In genomic region chr7:66682350-66683093, GRCh38 we compare ENCODE assay signal across 7 cellular contexts. TPM values are rescaled to one million over a fixed set of nuclear protein-coding genes. Genes with fewer than 3 reads are reported as not detected.
DNase-seq lines count a peak whose midpoint lies in the region; ATAC-seq, FAIRE-seq and TF ChIP-seq lines count a peak whose summit lies in the region.

No MANE protein-coding gene starts in this region.

- H3K4me3 ChIP-seq in bronchial epithelial cell (ENCODE audit: low read depth, low read length) = peak overlapping the region; percentile 97
- H3K4me3 ChIP-seq in right lobe of liver = peak overlapping the region; percentile 91 to 94 (median 92)
- H3K4me3 ChIP-seq in thyroid gland (replicated peaks in 1 of 3) = peak overlapping the region; percentile 21 to 99 (median 88)

- peak; percentile 41 for DNase-seq in GM12891 (ENCODE audit: insufficient read length, low spot score)
- peak; percentile 55 for DNase-seq in M059J (ENCODE audit: low read depth)
- DNase-seq in bronchial epithelial cell (ENCODE audit: low read depth) = peak; percentile 33
- DNase-seq in right lobe of liver = peak in 2 of 3 donors; percentile 40 to 50
- peak; percentile 13 to 25 for DNase-seq in thyroid gland
- DNase-seq in NCI-H1436 (lab: John Stamatoyannopoulos, UW) = no peak

- ATAC-seq in GM21786 (IDR thresholded peaks at IDR 0.05; ENCODE audit: unreplicated experiment) (peak; percentile 22), right lobe of liver (peak; percentile 4 to 49 (median 44))

- H3K27ac ChIP-seq in right lobe of liver (peak overlapping the region; percentile 94 to 96 (median 94)), thyroid gland (peak overlapping the region; percentile 96 to 99 (median 98))

- no peak for FAIRE-seq in GM12891 (lab: Jason Lieb, UNC)
- no peak for FAIRE-seq in bronchial epithelial cell (lab: Jason Lieb, UNC)

- no peaks in the 10 kb centered on the region for H3K27me3 ChIP-seq in bronchial epithelial cell (ENCODE audit: control insufficient read depth, insufficient read depth, low read length)
- H3K27me3 ChIP-seq in right lobe of liver = no peaks in the 10 kb centered on the region
- no peaks in the 10 kb centered on the region for H3K27me3 ChIP-seq in thyroid gland

- WGBS in right lobe of liver (ENCODE audit: insufficient coverage, low coverage, low lambda C conversion rate, missing lambda C conversion rate) = 2% methylated on average over 26 of the region's 66 CpGs
- 6 to 7% methylated on average over 27 to 33 of the region's 66 CpGs for WGBS in thyroid gland, 2 donors

- H3K9me3 ChIP-seq in right lobe of liver (no peaks in the 10 kb centered on the region), thyroid gland (no peaks in the 10 kb centered on the region)

- TF ChIP-seq POLR2A in GM12891 (IDR thresholded peaks at IDR 0.05; ENCODE audit: low read depth, low read length) = no peak
- no peak for TF ChIP-seq POLR2A in right lobe of liver (IDR thresholded peaks at IDR 0.05)
- TF ChIP-seq POLR2A in thyroid gland (IDR thresholded peaks at IDR 0.05) = no peak

- intact Hi-C loops in right lobe of liver (cut with DNase I) = no loop called here
- intact Hi-C loops in thyroid gland (cut with DNase I) = loop anchor here (10.0 kb wide), 1 partner anchor 52 kb away; no protein-coding TSS in a partner anchor

- TF ChIP-seq CTCF in bronchial epithelial cell (IDR thresholded peaks at IDR 0.05; ENCODE audit: insufficient read depth, low read length, severe bottlenecking) (no peak), right lobe of liver (IDR thresholded peaks at IDR 0.05) (no peak), thyroid gland (IDR thresholded peaks at IDR 0.05) (no peak)

- H3K4me1 ChIP-seq in right lobe of liver = peaks cover 0 to 14% (median 0%) of the 10 kb centered on the region in 4 donors
- H3K4me1 ChIP-seq in thyroid gland = peaks cover 6 to 18% of the 10 kb centered on the region in 2 donors

- H3K36me3 ChIP-seq in bronchial epithelial cell (ENCODE audit: control insufficient read depth, insufficient read depth, low read length) (no peaks in the 10 kb centered on the region), right lobe of liver (no peaks in the 10 kb centered on the region), thyroid gland (no peaks in the 10 kb centered on the region)

TF ChIP-seq in GM12891, 5 proteins besides CTCF, POLR2A, EP300 and RAD21:
- no peak for TF ChIP-seq TAF1 (IDR thresholded peaks at IDR 0.05; ENCODE audit: low read depth, low read length)
- TF ChIP-seq PAX5 (IDR thresholded peaks at IDR 0.05; ENCODE audit: insufficient read depth, low read length, severe bottlenecking) = no peak
- no peak for TF ChIP-seq POU2F2 (IDR thresholded peaks at IDR 0.05; ENCODE audit: low read depth, low read length)
- no peak for TF ChIP-seq SPI1 (IDR thresholded peaks at IDR 0.05; ENCODE audit: low read depth, low read length)
- TF ChIP-seq POLR2AphosphoS5 (IDR thresholded peaks at IDR 0.05; ENCODE audit: low read depth, low read length) = no peak

RNA-seq across cellular contexts. Expression of gene KCTD7, which starts 53.8 kb away (rescaled TPM):
- 3.5 TPM for polyA plus RNA-seq in GM12891 (2012; ENCODE audit: low read depth, missing spikeins)
- 6.5 and 8.3 TPM in 2 replicates for total RNA-seq in M059J (2014; rRNA removed; shearing (Covaris generic))
- total RNA-seq in bronchial epithelial cell = 3.2 and 5.0 TPM in 2 replicates
- total RNA-seq in right lobe of liver = 1 to 10 TPM; 1.4 to 5.7 (median 3.9) TPM
- 10 to 100 TPM; 17.4 to 19.3 (median 18.1) TPM for total RNA-seq in thyroid gland

RNA-seq across cellular contexts. Expression of gene RABGEF1, which starts 58.0 kb away (rescaled TPM):
- polyA plus RNA-seq in GM12891 (2012; ENCODE audit: low read depth, missing spikeins) = 15.2 TPM
- 32.6 and 41.6 TPM in 2 replicates for total RNA-seq in M059J (2014; rRNA removed; shearing (Covaris generic))
- total RNA-seq in bronchial epithelial cell = 35.3 and 41.5 TPM in 2 replicates
- total RNA-seq in right lobe of liver = 10 to 100 TPM in 3 of 6 experiments, 1 to 10 TPM in 3; 7.3 to 13.8 (median 10.2) TPM
- total RNA-seq in thyroid gland = 10 to 100 TPM; 31.0 to 55.1 (median 47.9) TPM
